8 cellular contexts compared by ENCODE assay signal in genomic region chr2:88170472-88170892, GRCh38. TPM values are rescaled to one million over a fixed set of nuclear protein-coding genes. Genes with fewer than 3 reads are reported as not detected.
DNase-seq lines count a peak whose midpoint lies in the region; ATAC-seq and TF ChIP-seq lines count a peak whose summit lies in the region.

No MANE protein-coding gene starts in this region.

- no peak overlapping the region for H3K27ac ChIP-seq in OCI-LY3 (ENCODE audit: low read length)

- ATAC-seq in esophagus mucosa = peak; percentile 34

- peak overlapping the region; percentile 40 for H3K4me2 ChIP-seq in OCI-LY3 (ENCODE audit: low read length)

- peaks cover 10% of the 10 kb centered on the region for H3K4me1 Mint-ChIP-seq in nephron progenitor cell

- H3K79me2 ChIP-seq in OCI-LY3 (ENCODE audit: low read length) = no peaks in the 10 kb centered on the region

- no peak overlapping the region for H3K27ac Mint-ChIP-seq in nephron progenitor cell

- peak overlapping the region; percentile 78 for H3K4me3 Mint-ChIP-seq in nephron progenitor cell

- H3K9me3 ChIP-seq in OCI-LY3 (ENCODE audit: insufficient read depth, low read length) = no peaks in the 10 kb centered on the region

- no peaks in the 10 kb centered on the region for H3K4me1 ChIP-seq in OCI-LY3 (ENCODE audit: low read length)

- no peak for TF ChIP-seq CTCF in OCI-LY3 (IDR thresholded peaks at IDR 0.05; ENCODE audit: low read depth, low read length)
- no peak for TF ChIP-seq CTCF in nephron progenitor cell (IDR thresholded peaks at IDR 0.05)

- H3K27me3 Mint-ChIP-seq in nephron progenitor cell (ENCODE audit: low read depth, poor library complexity) = peaks cover 57% of the 10 kb centered on the region

- DNase-seq in DMS114 treated with DMSO at 0.1 percent for 48 hours (lab: John Stamatoyannopoulos, UW; ENCODE audit: unreplicated experiment) (peak; percentile 54), nephron progenitor cell (no peak), NAMALWA (ENCODE audit: low spot score) (no peak), NCI-H510A treated with DMSO at 0.1 percent for 48 hours (lab: John Stamatoyannopoulos, UW) (no peak), cerebellum (ENCODE audit: low spot score) (no peak)
- DNase-seq in stimulated activated naive CD4-positive, alpha-beta T cell treated with Interleukin-2 at 50 U/mL for 16 hours (lab: John Stamatoyannopoulos, UW) = no peak

- H4K20me1 ChIP-seq in OCI-LY3 (ENCODE audit: insufficient read depth, low read length) = no peaks in the 10 kb centered on the region

- no peak overlapping the region for H2AFZ ChIP-seq in OCI-LY3 (ENCODE audit: low read depth, low read length)

- H3K36me3 Mint-ChIP-seq in nephron progenitor cell (ENCODE audit: low read depth) = peaks cover 23% of the 10 kb centered on the region

- peak overlapping the region; percentile 74 for H3K4me3 ChIP-seq in OCI-LY3 (ENCODE audit: low read length)

- peaks cover 44% of the 10 kb centered on the region for H3K9me3 Mint-ChIP-seq in nephron progenitor cell

- no peaks in the 10 kb centered on the region for H3K36me3 ChIP-seq in OCI-LY3 (replicated peaks; ENCODE audit: low read depth, low read length)

- peak overlapping the region; percentile 52 for H3K9ac ChIP-seq in OCI-LY3 (ENCODE audit: low read length)

- no peaks in the 10 kb centered on the region for H3K27me3 ChIP-seq in OCI-LY3 (ENCODE audit: low read depth, low read length)

RNA-seq across cellular contexts. Expression of gene THNSL2, which starts 0.3 kb away (rescaled TPM):
- total RNA-seq in esophagus mucosa (6.5 TPM), cerebellum (4.0 TPM)

RNA-seq across cellular contexts. Expression of gene FABP1, which starts 42.6 kb away (rescaled TPM):
- not detected for total RNA-seq in esophagus mucosa
- 1.1 TPM for total RNA-seq in cerebellum
